17 cellular contexts compared by ENCODE assay signal in genomic region chr6:52509281-52510212, GRCh38.
DNase-seq lines count a peak whose midpoint lies in the region; ATAC-seq and TF ChIP-seq lines count a peak whose summit lies in the region.
"Had no signal": no experiment of that assay in that cellular context is flagged by ENCODE, and none has a peak within 500 bp of the region (broad histone marks: within the 10 kb centered on the region; RNA-seq: fewer than 3 reads in every experiment).

No MANE protein-coding gene starts in this region.

- no peak overlapping the region for H3K18ac ChIP-seq in trophoblast cell (ENCODE audit: low read length)

- H3K4me1 ChIP-seq in trophoblast cell (ENCODE audit: control insufficient read depth in 1 of 2, insufficient read depth in 2 of 2, low read length in 2 of 2), result peaks cover 20 to 22% of the 10 kb centered on the region in 2 experiments
- peaks cover 14% of the 10 kb centered on the region for H3K4me1 ChIP-seq in SJCRH30
- H3K4me1 ChIP-seq: prostate gland had no signal

- H4K91ac ChIP-seq in trophoblast cell (ENCODE audit: low read depth, low read length), result no peak overlapping the region

- DNase-seq in EH (ENCODE audit: low read depth) (peak; percentile 94), HT1080 (ENCODE audit: low read depth) (peak; percentile 91), coronary artery (ENCODE audit: low spot score) (no peak), trophoblast cell (peak; percentile 93), SJCRH30 (no peak), cerebellar cortex (ENCODE audit: low spot score) (no peak), NK-92 (lab: John Stamatoyannopoulos, UW; ENCODE audit: unreplicated experiment) (no peak)
- DNase-seq: activated CD4-positive, alpha-beta T cell treated with anti-CD3 and anti-CD28 coated beads, Interleukin-2, amount 10 ng/mL, durations not matched to agents 24 days and 14 days; activated T-cell treated with anti-CD3 and anti-CD28 coated beads, Interleukin-2, amount 50 U/mL, for 24 hours; amniotic stem cell; effector memory CD8-positive, alpha-beta T cell; gastrocnemius medialis; NCI-H1048; NCI-H2171 treated with DMSO at 0.1 percent for 48 hours; stimulated activated CD4-positive, alpha-beta T cell treated with anti-CD3 and anti-CD28 coated beads, Interleukin-2, amount 100 ng/mL, for 24 hours had no signal

- H3K4ac ChIP-seq in trophoblast cell (ENCODE audit: low read depth, low read length), result no peak overlapping the region

- no peak overlapping the region for H2BK5ac ChIP-seq in trophoblast cell (ENCODE audit: low read depth, low read length, poor library complexity)

- no peak overlapping the region for H2BK120ac ChIP-seq in trophoblast cell (ENCODE audit: insufficient read depth, low read length, poor library complexity)

- WGBS in trophoblast cell (ENCODE audit: extremely low coverage, insufficient coverage, insufficient read length), result no CpG with 5 or more reads among the region's 14 CpGs

- H3K4me3 ChIP-seq in coronary artery, result no peak overlapping the region
- H3K4me3 ChIP-seq in trophoblast cell (ENCODE audit: low read depth, low read length), result no peak overlapping the region
- no peak overlapping the region for H3K4me3 ChIP-seq in SJCRH30
- H3K4me3 ChIP-seq: gastrocnemius medialis, prostate gland had no signal

- H3K27me3 ChIP-seq in trophoblast cell (ENCODE audit: insufficient read depth, low read length) (no peaks in the 10 kb centered on the region), SJCRH30 (no peaks in the 10 kb centered on the region)
- H3K27me3 ChIP-seq: gastrocnemius medialis had no signal

- H3K79me1 ChIP-seq in trophoblast cell (ENCODE audit: low read length), result peaks cover 16% of the 10 kb centered on the region

- ATAC-seq in HG02763 (IDR thresholded peaks at IDR 0.05; ENCODE audit: unreplicated experiment), result no peak
- ATAC-seq: effector memory CD8-positive, alpha-beta T cell; gastrocnemius medialis had no signal

- no peaks in the 10 kb centered on the region for H3K9me3 ChIP-seq in trophoblast cell (ENCODE audit: insufficient read depth, low read depth, low read length)
- H3K9me3 ChIP-seq in SJCRH30 (replicated peaks), result no peaks in the 10 kb centered on the region
- H3K9me3 ChIP-seq: gastrocnemius medialis, prostate gland had no signal

- H3K9ac ChIP-seq in trophoblast cell (ENCODE audit: low read length), result no peak overlapping the region

- no peak overlapping the region for H4K12ac ChIP-seq in trophoblast cell (ENCODE audit: low read depth, low read length)

- H2BK12ac ChIP-seq in trophoblast cell (ENCODE audit: low read length), result no peak overlapping the region

- no peak overlapping the region for H3K23ac ChIP-seq in trophoblast cell (ENCODE audit: low read length)

- no peak for TF ChIP-seq CTCF in coronary artery (IDR thresholded peaks at IDR 0.05)

- no peak overlapping the region for H2AK5ac ChIP-seq in trophoblast cell (ENCODE audit: low read length)

- no peak overlapping the region for H3K14ac ChIP-seq in trophoblast cell (ENCODE audit: low read length)

- peaks cover 29 to 38% of the 10 kb centered on the region in 2 experiments for H3K36me3 ChIP-seq in trophoblast cell (ENCODE audit: control insufficient read depth in 1 of 2, insufficient read depth in 2 of 2, low read length in 2 of 2)
- peaks cover 44% of the 10 kb centered on the region for H3K36me3 ChIP-seq in SJCRH30
- H3K36me3 ChIP-seq: gastrocnemius medialis had no signal

- H2AFZ ChIP-seq in trophoblast cell (ENCODE audit: insufficient read depth, low read length, poor library complexity), result no peak overlapping the region

- no peaks in the 10 kb centered on the region for H3K79me2 ChIP-seq in trophoblast cell (ENCODE audit: control insufficient read depth, insufficient read depth, low read length, poor library complexity)

- H4K8ac ChIP-seq in trophoblast cell (ENCODE audit: low read depth, low read length), result no peak overlapping the region

- H3K4me2 ChIP-seq in trophoblast cell (ENCODE audit: low read length), result no peak overlapping the region

- H3K27ac ChIP-seq in coronary artery (peak overlapping the region; percentile 52 to 86), trophoblast cell (ENCODE audit: low read depth, low read length) (no peak overlapping the region), SJCRH30 (no peak overlapping the region)
- H3K27ac ChIP-seq: gastrocnemius medialis, prostate gland had no signal

Comparison
In these comparisons a context has a peak if more than half of its experiments do, and no peak if none do; other contexts are left out.
1. DNase-seq: peak in EH (single experiment), HT1080 (single experiment) and trophoblast cell (2 of 2); none in coronary artery (single experiment), SJCRH30 (0 of 2), cerebellar cortex (single experiment) and NK-92 (single experiment).
2. H3K27ac ChIP-seq: peak in coronary artery (2 of 2); none in trophoblast cell (single experiment) and SJCRH30 (single experiment).